In genomic region chr9:134442486-134443168, GRCh38 we compare ENCODE assay signal across 8 cellular contexts.
DNase-seq lines count a peak whose midpoint lies in the region; ATAC-seq and TF ChIP-seq lines count a peak whose summit lies in the region.

No MANE protein-coding gene starts in this region.

- no peak overlapping the region for H3K27ac Mint-ChIP-seq in glutamatergic neuron (ENCODE audit: unreplicated experiment)

- H3K36me3 ChIP-seq in cardiac muscle cell (no peaks in the 10 kb centered on the region), left ventricle myocardium inferior (no peaks in the 10 kb centered on the region), vagina (no peaks in the 10 kb centered on the region)

- intact Hi-C loops in left ventricle myocardium inferior (cut with micrococcal nuclease) (loop anchor here (2.0 kb wide), 1 partner anchor 272 kb away; no protein-coding TSS in a partner anchor), vagina (cut with DNase I) (loop anchor here (2.0 kb wide), 1 partner anchor 272 kb away; no protein-coding TSS in a partner anchor)

- peaks cover 21% of the 10 kb centered on the region for H3K4me1 Mint-ChIP-seq in glutamatergic neuron (ENCODE audit: low read depth, unreplicated experiment)

- H3K9me3 Mint-ChIP-seq in glutamatergic neuron (ENCODE audit: unreplicated experiment): peaks cover 8% of the 10 kb centered on the region

- peaks cover 8% of the 10 kb centered on the region for H3K27me3 Mint-ChIP-seq in glutamatergic neuron (ENCODE audit: unreplicated experiment)

- H3K4me3 Mint-ChIP-seq in glutamatergic neuron (ENCODE audit: unreplicated experiment): no peak overlapping the region

- H3K4me1 ChIP-seq in cardiac muscle cell (ENCODE audit: low read depth) (peaks cover 24% of the 10 kb centered on the region), left ventricle myocardium inferior (peaks cover 62% of the 10 kb centered on the region), vagina (peaks cover 35% of the 10 kb centered on the region)

- no peak for ATAC-seq in HG02588 (IDR thresholded peaks at IDR 0.05; ENCODE audit: unreplicated experiment)

- H3K36me3 Mint-ChIP-seq in glutamatergic neuron (ENCODE audit: unreplicated experiment): no peaks in the 10 kb centered on the region

- no peaks in the 10 kb centered on the region for H3K9me3 ChIP-seq in cardiac muscle cell (ENCODE audit: low read depth)
- no peaks in the 10 kb centered on the region for H3K9me3 ChIP-seq in left ventricle myocardium inferior (replicated peaks)
- H3K9me3 ChIP-seq in vagina: no peaks in the 10 kb centered on the region

- DNase-seq in cardiac muscle cell (ENCODE audit: low read depth in 1 of 2, low spot score in 1 of 2): peak; percentile 36 to 66
- no peak for DNase-seq in left ventricle myocardium inferior
- DNase-seq in SK-N-DZ (ENCODE audit: low spot score): peak; percentile 62
- DNase-seq in glutamatergic neuron: peak; percentile 73
- DNase-seq in vagina (ENCODE audit: extremely low spot score in 2 of 2): no peak
- no peak for DNase-seq in central memory CD4-positive, alpha-beta T cell
- no peak for DNase-seq in NCI-H2171 (lab: John Stamatoyannopoulos, UW)

- no peak overlapping the region for H3K27ac ChIP-seq in cardiac muscle cell
- H3K27ac ChIP-seq in left ventricle myocardium inferior (replicated peaks): no peak overlapping the region
- H3K27ac ChIP-seq in vagina: peak overlapping the region; percentile 23

- no peak overlapping the region for H3K4me3 ChIP-seq in cardiac muscle cell
- H3K4me3 ChIP-seq in left ventricle myocardium inferior: no peak overlapping the region
- H3K4me3 ChIP-seq in vagina: no peak overlapping the region

- H3K27me3 ChIP-seq in cardiac muscle cell (no peaks in the 10 kb centered on the region), left ventricle myocardium inferior (ENCODE audit: low read depth) (peaks cover 5% of the 10 kb centered on the region), vagina (no peaks in the 10 kb centered on the region)

- no peak for TF ChIP-seq CTCF in cardiac muscle cell (IDR thresholded peaks at IDR 0.05; ENCODE audit: low read depth, low read length)
- no peak for TF ChIP-seq CTCF in left ventricle myocardium inferior (IDR thresholded peaks at IDR 0.05; ENCODE audit: borderline replicate concordance)
- no peak for TF ChIP-seq CTCF in glutamatergic neuron (IDR thresholded peaks at IDR 0.05; ENCODE audit: partially characterized antibody, unreplicated experiment)
- no peak for TF ChIP-seq CTCF in vagina (IDR thresholded peaks at IDR 0.05)

- no peak for TF ChIP-seq POLR2A in vagina (IDR thresholded peaks at IDR 0.05)

Comparison
In these comparisons a context has a peak if more than half of its experiments do, and no peak if none do; other contexts are left out.
1. DNase-seq: peak in cardiac muscle cell (2 of 2), SK-N-DZ (single experiment) and glutamatergic neuron (single experiment); none in left ventricle myocardium inferior (single experiment), vagina (0 of 2), central memory CD4-positive, alpha-beta T cell (single experiment) and NCI-H2171 (single experiment).